Comparison of ENCODE assay signal across 31 cellular contexts in the genomic region with DNA sequence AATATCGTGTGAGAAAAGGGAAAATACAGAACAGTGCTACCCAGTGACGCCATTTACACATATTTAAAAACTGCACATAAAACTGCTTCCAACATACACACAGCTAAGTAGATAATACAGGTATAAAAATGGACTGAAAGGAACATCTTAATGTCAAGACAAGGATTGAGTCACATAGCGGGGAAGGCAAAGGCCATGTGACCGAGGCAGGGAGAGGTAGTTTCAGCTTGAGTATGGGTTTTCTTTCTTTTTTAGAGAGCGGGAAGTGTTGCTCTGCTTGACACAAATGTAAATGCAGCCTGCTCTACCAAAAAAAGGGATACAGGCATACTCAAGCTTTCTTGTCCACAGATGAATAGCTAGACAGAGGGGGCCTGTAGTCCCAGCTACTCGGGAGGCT. TPM values are rescaled to one million over a fixed set of nuclear protein-coding genes. Genes with fewer than 3 reads are reported as not detected.
"Had no signal": no experiment of that assay in that cellular context is flagged by ENCODE, and none has a peak within 500 bp of the region (broad histone marks: within the 10 kb centered on the region; RNA-seq: fewer than 3 reads in every experiment).

No MANE protein-coding gene starts in this region.

- H3K36me3 ChIP-seq: esophagus muscularis mucosa, gastroesophageal sphincter, heart left ventricle, prostate gland, right atrium auricular region, tibial artery, upper lobe of left lung had no signal

- DNase-seq: dermis blood vessel endothelial cell; effector memory CD4-positive, alpha-beta T cell; foreskin keratinocyte; heart left ventricle; kidney; mesendoderm; midbrain; naive thymus-derived CD8-positive, alpha-beta T cell; nephron progenitor cell; nucleus accumbens; stimulated activated CD4-positive, alpha-beta T cell treated with anti-CD3 and anti-CD28 coated beads, Interleukin-12 subunit alpha, Interleukin-12 subunit beta, amount 100 ng/mL, for 4 hours; stimulated activated CD4-positive, alpha-beta T cell treated with anti-CD3 and anti-CD28 coated beads, Interleukin-1b, Interleukin-23, amount 100 ng/mL, for 48 hours; stimulated activated CD4-positive, alpha-beta T cell treated with anti-CD3 and anti-CD28 coated beads, Interleukin-4, amount 100 ng/mL, for 1 hour; stimulated activated CD8-positive, alpha-beta memory T cell treated with anti-CD3 and anti-CD28 coated beads, Interleukin-4, amount 100 ng/mL, for 48 hours; stimulated activated naive CD4-positive, alpha-beta T cell treated with Interleukin-2 at 50 U/mL for 16 hours; substantia nigra; testis; tibial artery; upper lobe of left lung had no signal

- H3K4me2 ChIP-seq: hepatocyte, smooth muscle cell had no signal

- H2AFZ ChIP-seq: hepatocyte had no signal

- H3K27ac Mint-ChIP-seq: naive thymus-derived CD8-positive, alpha-beta T cell; nephron progenitor cell had no signal

- ATAC-seq: foreskin keratinocyte; gastroesophageal sphincter; heart left ventricle; left lobe of liver; naive thymus-derived CD8-positive, alpha-beta T cell; sciatic nerve had no signal

- H3K27ac ChIP-seq: coronary artery, esophagus muscularis mucosa, foreskin keratinocyte, gastroesophageal sphincter, heart left ventricle, hepatocyte, prostate gland, right atrium auricular region, testis, tibial artery, upper lobe of left lung had no signal

- H3K9me3 ChIP-seq: esophagus muscularis mucosa, gastroesophageal sphincter, prostate gland, right atrium auricular region, testis, tibial artery, upper lobe of left lung had no signal

- H3K27me3 ChIP-seq: esophagus muscularis mucosa, gastroesophageal sphincter, heart left ventricle, hepatocyte, right atrium auricular region, testis, tibial artery, upper lobe of left lung had no signal

- H3K4me3 ChIP-seq: coronary artery, esophagus muscularis mucosa, gastroesophageal sphincter, heart left ventricle, hepatocyte, lung, prostate gland, right atrium auricular region, smooth muscle cell, testis, tibial artery, upper lobe of left lung had no signal

- H3K4me1 ChIP-seq: esophagus muscularis mucosa, foreskin keratinocyte, gastroesophageal sphincter, heart left ventricle, prostate gland, right atrium auricular region, testis, tibial artery, upper lobe of left lung had no signal

- H3K4me3 Mint-ChIP-seq: naive thymus-derived CD8-positive, alpha-beta T cell; nephron progenitor cell had no signal

- H3K4me1 Mint-ChIP-seq: nephron progenitor cell had no signal

- H3K79me2 ChIP-seq: hepatocyte had no signal

- H3K36me3 Mint-ChIP-seq: naive thymus-derived CD8-positive, alpha-beta T cell had no signal

RNA-seq across cellular contexts. Expression of a gene that starts 46.5 kb away (rescaled TPM):
- total RNA-seq: endothelial cell of umbilical vein, hepatocyte, osteocyte, smooth muscle cell had no signal
- polyA plus RNA-seq: smooth muscle cell had no signal
